Comparison of ENCODE assay signal across 15 cellular contexts in genomic region chr12:30599631-30600030, GRCh38.
A peak's percentile ranks its signal among the peaks of the same experiment; 100 is the strongest.
DNase-seq lines count a peak whose midpoint lies in the region; ATAC-seq and TF ChIP-seq lines count a peak whose summit lies in the region.
"Had no signal": no experiment of that assay in that cellular context is flagged by ENCODE, and none has a peak within 500 bp of the region (broad histone marks: within the 10 kb centered on the region; RNA-seq: fewer than 3 reads in every experiment).

No MANE protein-coding gene starts in this region.

- H4K5ac ChIP-seq in IMR-90 (ENCODE audit: low read depth, low read length) = no peak overlapping the region

- H3K9me3 ChIP-seq in IMR-90 (ENCODE audit: control insufficient read depth, insufficient read depth, low read length) = peaks cover 3% of the 10 kb centered on the region; the same call in 1 of the 2 replicates
- H3K9me3 ChIP-seq: neutrophil had no signal

- POLR2A ChIA-PET in IMR-90 (lab: Charles Lee; ENCODE audit: unreplicated experiment) = no interaction called here
- POLR2A ChIA-PET in WTC11 (lab: Charles Lee) = no interaction called here

- no TSS peak for BruUV-seq in IMR-90 (replicated peaks; lab: Mats Ljungman, UMichigan)

- peaks cover 2% of the 10 kb centered on the region; the same call in 1 of the 2 replicates for H3K4me1 ChIP-seq in IMR-90 (ENCODE audit: control insufficient read depth, insufficient read depth, low read length)
- H3K4me1 ChIP-seq: spleen had no signal

- no peaks in the 10 kb centered on the region for H3K36me3 ChIP-seq in IMR-90 (ENCODE audit: control insufficient read depth, insufficient read depth, low read length)
- H3K36me3 ChIP-seq: neutrophil, spleen, thoracic aorta had no signal

- H3K14ac ChIP-seq in IMR-90 (replicated peaks; ENCODE audit: low read depth, low read length) = no peak overlapping the region

- H3K9me1 ChIP-seq in IMR-90 (ENCODE audit: insufficient read depth, low read length) = no peaks in the 10 kb centered on the region

- TF ChIP-seq POLR2A in IMR-90 (IDR thresholded peaks at IDR 0.05; ENCODE audit: low read depth, low read length) = no peak

- no peak overlapping the region for H2BK15ac ChIP-seq in IMR-90 (ENCODE audit: low read depth, low read length)

- no peak overlapping the region for H3K27ac ChIP-seq in IMR-90 (ENCODE audit: insufficient read depth, low read length)
- H3K27ac ChIP-seq: neutrophil, RWPE1, spleen, thoracic aorta had no signal

- no peak overlapping the region for H2BK5ac ChIP-seq in IMR-90 (ENCODE audit: low read depth, low read length, poor library complexity, severe bottlenecking)

- H3K79me1 ChIP-seq in IMR-90 (ENCODE audit: low read depth in 1 of 2, low read length in 2 of 2) = no peaks in the 10 kb centered on the region

- H4K8ac ChIP-seq in IMR-90 (ENCODE audit: low read depth in 2 of 2, low read length in 2 of 2) = no peak overlapping the region

- no peak overlapping the region for H3K9ac ChIP-seq in IMR-90 (ENCODE audit: low read depth, low read length)

- no peak for TF ChIP-seq RAD21 in IMR-90 (IDR thresholded peaks at IDR 0.05; ENCODE audit: low read length)

- no peak overlapping the region for H2BK120ac ChIP-seq in IMR-90 (ENCODE audit: low read depth, low read length)

- H3K9me3 Mint-ChIP-seq in WTC11 = peaks cover 39% of the 10 kb centered on the region
- peaks cover 13% of the 10 kb centered on the region for H3K9me3 Mint-ChIP-seq in activated naive CD4-positive, alpha-beta T cell treated with anti-CD3 and anti-CD28 coated beads for 36 hours

- H2AK9ac ChIP-seq in IMR-90 (replicated peaks; ENCODE audit: low read depth, low read length, poor library complexity) = no peak overlapping the region

- peaks cover under 1% of the 10 kb centered on the region; the same call in 1 of the 2 replicates for H3K4me1 Mint-ChIP-seq in WTC11
- H3K4me1 Mint-ChIP-seq in activated naive CD4-positive, alpha-beta T cell treated with anti-CD3 and anti-CD28 coated beads for 36 hours (ENCODE audit: low read depth) = no peaks in the 10 kb centered on the region
- H3K4me1 Mint-ChIP-seq: CD4-positive, CD25-positive, alpha-beta regulatory T cell had no signal

- dilution Hi-C loops in IMR-90 (cut with HindIII; ENCODE audit: low sequenced_read_pairs, unreplicated experiment) = no loop called here

- no peak overlapping the region for H2BK20ac ChIP-seq in IMR-90 (ENCODE audit: low read depth, low read length)

- CTCF ChIA-PET in IMR-90 (lab: Yijun Ruan, JAX) = interaction anchor here (0.7 kb wide), 1 partner anchor 223 kb away, joined by 3 read pairs; no protein-coding TSS in a partner anchor
- CTCF ChIA-PET in WTC11 (lab: Charles Lee) = no interaction called here
- CTCF ChIA-PET in activated naive CD4-positive, alpha-beta T cell treated with anti-CD3 and anti-CD28 coated beads for 36 hours (lab: Charles Lee) = no interaction called here

- no peak overlapping the region for H2AFZ ChIP-seq in IMR-90 (replicated peaks; ENCODE audit: low read length, poor library complexity)

- DNase-seq in IMR-90 (peak; percentile 39), NCI-H2171 treated with DMSO at 0.1 percent for 48 hours (lab: John Stamatoyannopoulos, UW) (peak; percentile 92), WTC11 (ENCODE audit: low spot score) (no peak), non-pigmented ciliary epithelial cell (ENCODE audit: low read depth) (peak; percentile 37), T-helper 2 cell (no peak), cardiac septum (ENCODE audit: low spot score) (no peak)
- DNase-seq in activated naive CD4-positive, alpha-beta T cell treated with anti-CD3 and anti-CD28 coated beads for 36 hours = no peak
- DNase-seq: activated CD4-positive, alpha-beta memory T cell treated with anti-CD3 and anti-CD28 coated beads for 36 hours; CD4-positive, CD25-positive, alpha-beta regulatory T cell; NCI-H226; spleen had no signal

- H2AK5ac ChIP-seq in IMR-90 (ENCODE audit: low read depth, low read length) = no peak overlapping the region

- H3K18ac ChIP-seq in IMR-90 (ENCODE audit: low read depth, low read length) = no peak overlapping the region

- H4K91ac ChIP-seq in IMR-90 (ENCODE audit: insufficient read depth, low read depth, low read length) = no peak overlapping the region

- H3K4me2 ChIP-seq in IMR-90 (ENCODE audit: low read depth, low read length) = no peak overlapping the region

- ATAC-seq in IMR-90 (ENCODE audit: low read depth) (peak; percentile 71), WTC11 (no peak), GM19328 (IDR thresholded peaks at IDR 0.05; ENCODE audit: unreplicated experiment) (no peak)

- intact Hi-C loops in IMR-90 (cut with micrococcal nuclease) (no loop called here), cardiac septum (cut with DNase I) (no loop called here)
- intact Hi-C loops in activated naive CD4-positive, alpha-beta T cell treated with anti-CD3 and anti-CD28 coated beads for 36 hours (cut with micrococcal nuclease) = no loop called here

- no peak overlapping the region for H3K4me3 ChIP-seq in IMR-90 (ENCODE audit: insufficient read depth, low read depth, low read length)
- H3K4me3 ChIP-seq: spleen, thoracic aorta had no signal

- no peak overlapping the region for H3K4ac ChIP-seq in IMR-90 (ENCODE audit: low read depth, low read length)

- H3K27ac Mint-ChIP-seq in WTC11 = no peak overlapping the region
- H3K27ac Mint-ChIP-seq in activated naive CD4-positive, alpha-beta T cell treated with anti-CD3 and anti-CD28 coated beads for 36 hours = no peak overlapping the region
- H3K27ac Mint-ChIP-seq: activated CD4-positive, alpha-beta memory T cell treated with anti-CD3 and anti-CD28 coated beads for 36 hours; CD4-positive, CD25-positive, alpha-beta regulatory T cell had no signal

- no peak overlapping the region for H3K23ac ChIP-seq in IMR-90 (ENCODE audit: low read depth, low read length)

- TF ChIP-seq CTCF in IMR-90 (conservative IDR thresholded peaks at IDR 0.05; ENCODE audit: low read depth, low read length) = no peak
- TF ChIP-seq CTCF in WTC11 (IDR thresholded peaks at IDR 0.05) = no peak

- no peaks in the 10 kb centered on the region for H4K20me1 ChIP-seq in IMR-90 (ENCODE audit: insufficient read depth, low read length)

- H3K36me3 Mint-ChIP-seq in WTC11 = peaks cover 25% of the 10 kb centered on the region
- peaks cover 8% of the 10 kb centered on the region for H3K36me3 Mint-ChIP-seq in activated naive CD4-positive, alpha-beta T cell treated with anti-CD3 and anti-CD28 coated beads for 36 hours (ENCODE audit: low read depth)
- H3K36me3 Mint-ChIP-seq: CD4-positive, CD25-positive, alpha-beta regulatory T cell had no signal

- H3K4me3 Mint-ChIP-seq in WTC11 = no peak overlapping the region
- H3K4me3 Mint-ChIP-seq in activated naive CD4-positive, alpha-beta T cell treated with anti-CD3 and anti-CD28 coated beads for 36 hours = no peak overlapping the region
- H3K4me3 Mint-ChIP-seq: activated CD4-positive, alpha-beta memory T cell treated with anti-CD3 and anti-CD28 coated beads for 36 hours; CD4-positive, CD25-positive, alpha-beta regulatory T cell had no signal

- H3K56ac ChIP-seq in IMR-90 (ENCODE audit: extremely low read depth, insufficient read depth, low read length) = no peak overlapping the region

- no peaks in the 10 kb centered on the region; the same call in 1 of the 2 replicates for H3K27me3 Mint-ChIP-seq in WTC11 (ENCODE audit: low read depth)
- no peaks in the 10 kb centered on the region for H3K27me3 Mint-ChIP-seq in activated naive CD4-positive, alpha-beta T cell treated with anti-CD3 and anti-CD28 coated beads for 36 hours (ENCODE audit: low read depth)
- H3K27me3 Mint-ChIP-seq: activated CD4-positive, alpha-beta memory T cell treated with anti-CD3 and anti-CD28 coated beads for 36 hours had no signal

- WGBS in IMR-90 (ENCODE audit: extremely low coverage in 2 of 2, insufficient read length in 1 of 2), 2 experiments = no CpG with 5 or more reads among the region's 2 CpGs

- in situ Hi-C loops in IMR-90 (cut with MboI; ENCODE audit: low sequenced_read_pairs) = no loop called here

- H3K27me3 ChIP-seq in IMR-90 (ENCODE audit: control insufficient read depth, insufficient read depth, low read length) = no peaks in the 10 kb centered on the region; the same call in 1 of the 2 replicates
- H3K27me3 ChIP-seq: neutrophil, spleen had no signal

TF ChIP-seq in IMR-90, 13 proteins besides CTCF, POLR2A, EP300 and RAD21 (continues in another document):
- TF ChIP-seq ELK1 (IDR thresholded peaks at IDR 0.05; ENCODE audit: borderline replicate concordance, low read depth, low read length) (no peak), CEBPB (IDR thresholded peaks at IDR 0.05; ENCODE audit: low read depth, low read length) (no peak)

TF ChIP-seq in WTC11, 78 proteins besides CTCF, POLR2A, EP300 and RAD21:
- TF ChIP-seq CDX4 (CRISPR knock-in tag; IDR thresholded peaks at IDR 0.05; ENCODE audit: borderline replicate concordance) = no peak
- TF ChIP-seq GABPB1 (CRISPR knock-in tag; IDR thresholded peaks at IDR 0.05) = peak; percentile 95

Comparison
In these comparisons a context has a peak if more than half of its experiments do, and no peak if none do; other contexts are left out.
1. DNase-seq: peak in IMR-90 (single experiment), NCI-H2171 treated with DMSO at 0.1 percent for 48 hours (single experiment) and non-pigmented ciliary epithelial cell (single experiment); none in WTC11 (single experiment), activated naive CD4-positive, alpha-beta T cell treated with anti-CD3 and anti-CD28 coated beads for 36 hours (single experiment), T-helper 2 cell (0 of 5) and cardiac septum (single experiment).